In genomic region chr11:6900327-6900999, GRCh38 we compare ENCODE assay signal across 23 cellular contexts. TPM values are rescaled to one million over a fixed set of nuclear protein-coding genes. Genes with fewer than 3 reads are reported as not detected.
A peak's percentile ranks its signal among the peaks of the same experiment; 100 is the strongest.
DNase-seq lines count a peak whose midpoint lies in the region; ATAC-seq, FAIRE-seq and TF ChIP-seq lines count a peak whose summit lies in the region.
"Had no signal": no experiment of that assay in that cellular context is flagged by ENCODE, and none has a peak within 500 bp of the region (broad histone marks: within the 10 kb centered on the region; RNA-seq: fewer than 3 reads in every experiment).

No MANE protein-coding gene starts in this region.

- no peaks in the 10 kb centered on the region for H3K9me2 ChIP-seq in Loucy (replicated peaks; ENCODE audit: low read depth, low read length)

- DNase-seq in GM12864 (ENCODE audit: low read depth) (no peak), GM12878 (ENCODE audit: low read depth, low spot score) (no peak), neural progenitor cell (ENCODE audit: low spot score) (no peak), COR-L47 (lab: John Stamatoyannopoulos, UW) (no peak), urothelium cell line (ENCODE audit: low spot score) (no peak), thyroid gland (no peak)
- DNase-seq in activated naive CD4-positive, alpha-beta T cell treated with anti-CD3 and anti-CD28 coated beads, Interleukin-2, amount 50 U/mL, for 72 hours (ENCODE audit: low spot score in 2 of 2) = no peak
- DNase-seq: activated CD4-positive, alpha-beta T cell treated with anti-CD3 and anti-CD28 coated beads, Interleukin-2, amount 50 U/mL, for 48 hours; activated naive CD8-positive, alpha-beta T cell treated with anti-CD3 and anti-CD28 coated beads, Interleukin-2, amount 10 ng/mL, durations not matched to agents 7 days and 5 days; activated T-cell treated with anti-CD3 and anti-CD28 coated beads, Interleukin-2, amount 50 U/mL, for 48 hours; effector CD4-positive, alpha-beta T cell; hippocampal formation; NCI-H187; NCI-H510A; nephron progenitor cell; spleen had no signal

- WGBS in GM12878 (ENCODE audit: insufficient coverage, insufficient replicate concordance, low lambda C conversion rate, missing lambda C conversion rate) = 2% methylated on average over 2 of the region's 2 CpGs
- 68 to 73% methylated on average over 2 of the region's 2 CpGs for WGBS in thyroid gland, 2 donors

- TF ChIP-seq EP300 in GM12878 (IDR thresholded peaks at IDR 0.05; ENCODE audit: borderline replicate concordance in 1 of 2, control insufficient read depth in 1 of 2, low read depth in 2 of 2, low read length in 2 of 2) = no peak

- no peak for FAIRE-seq in GM12878 (lab: Jason Lieb, UNC)
- FAIRE-seq in urothelium cell line (lab: Jason Lieb, UNC) = no peak

- H3K9ac ChIP-seq in Loucy (ENCODE audit: low read depth, low read length, poor library complexity, severe bottlenecking) (no peak overlapping the region), GM12878 (ENCODE audit: control insufficient read depth, insufficient read depth, low read length) (no peak overlapping the region), neural progenitor cell (no peak overlapping the region)
- H3K9ac ChIP-seq: BLaER1 had no signal

- CTCF ChIA-PET in GM12878 (lab: Yijun Ruan, JAX) = interaction anchor here (0.9 kb wide), 1 partner anchor 11 kb away, joined by 4 read pairs; no protein-coding TSS in a partner anchor

- H3K4me1 ChIP-seq in Loucy (ENCODE audit: insufficient read depth, low read length, poor library complexity, severe bottlenecking) = no peaks in the 10 kb centered on the region
- no peaks in the 10 kb centered on the region for H3K4me1 ChIP-seq in GM12878 (ENCODE audit: control insufficient read depth, insufficient read depth, low read length)
- no peaks in the 10 kb centered on the region for H3K4me1 ChIP-seq in neural progenitor cell
- H3K4me1 ChIP-seq in thyroid gland = no peaks in the 10 kb centered on the region
- H3K4me1 ChIP-seq: BLaER1, spleen had no signal

- no peak overlapping the region for H3K4me3 ChIP-seq in GM12864 (ENCODE audit: low read depth, low read length)
- H3K4me3 ChIP-seq in Loucy (ENCODE audit: low read length, poor library complexity, severe bottlenecking) = no peak overlapping the region
- H3K4me3 ChIP-seq in GM12878 = no peak overlapping the region
- no peak overlapping the region for H3K4me3 ChIP-seq in neural progenitor cell
- H3K4me3 ChIP-seq in thyroid gland (replicated peaks in 1 of 3) = no peak overlapping the region
- H3K4me3 ChIP-seq: BLaER1, cardiac muscle cell, spleen had no signal

- no peak overlapping the region for H3K4me2 ChIP-seq in Loucy (ENCODE audit: low read depth, low read length, poor library complexity, severe bottlenecking)
- no peak overlapping the region for H3K4me2 ChIP-seq in GM12878 (ENCODE audit: control insufficient read depth, insufficient read depth)
- no peak overlapping the region for H3K4me2 ChIP-seq in neural progenitor cell
- H3K4me2 ChIP-seq: BLaER1 had no signal

- H3F3A ChIP-seq in Loucy (ENCODE audit: low read depth) (no peaks in the 10 kb centered on the region), neural progenitor cell (ENCODE audit: low read depth) (no peaks in the 10 kb centered on the region)

- intact Hi-C loops in GM12878 (cut with micrococcal nuclease; ENCODE audit: unreplicated experiment) (no loop called here), thyroid gland (cut with DNase I) (no loop called here)

- H3K9me3 ChIP-seq in Loucy (ENCODE audit: insufficient read depth, low read depth, low read length) (no peaks in the 10 kb centered on the region; the same call in 1 of the 2 replicates), GM12878 (replicated peaks; ENCODE audit: control insufficient read depth, insufficient read depth, low read length) (no peaks in the 10 kb centered on the region), neural progenitor cell (ENCODE audit: low read depth) (peaks cover 3% of the 10 kb centered on the region), thyroid gland (no peaks in the 10 kb centered on the region)
- H3K9me3 ChIP-seq: spleen had no signal

- TF ChIP-seq CTCF in GM12864 (IDR thresholded peaks at IDR 0.05; ENCODE audit: low read depth, low read length, missing control alignments) = peak; percentile 15
- peak; percentile 48 for TF ChIP-seq CTCF in Loucy (conservative IDR thresholded peaks at IDR 0.05; ENCODE audit: low read length)
- peak in 1 of 3 experiments; percentile 17; a peak in 2 of 6 replicates for TF ChIP-seq CTCF in GM12878 (IDR thresholded peaks at IDR 0.05 in 2 of 3, conservative IDR thresholded peaks at IDR 0.05 in 1 of 3; ENCODE audit: control insufficient read depth in 2 of 3, extremely low read depth in 1 of 3, insufficient read depth in 1 of 3, low read depth in 3 of 3, low read length in 3 of 3)
- peak; percentile 34 for TF ChIP-seq CTCF in neural progenitor cell (IDR thresholded peaks at IDR 0.05)
- no peak for TF ChIP-seq CTCF in thyroid gland (IDR thresholded peaks at IDR 0.05)

- in situ Hi-C loops in GM12878 (cut with MboI) = no loop called here

- H2AFZ ChIP-seq in Loucy (ENCODE audit: low read length) = no peak overlapping the region
- H2AFZ ChIP-seq in GM12878 (ENCODE audit: control insufficient read depth, low read depth, low read length) = no peak overlapping the region
- H2AFZ ChIP-seq in neural progenitor cell (replicated peaks) = no peak overlapping the region

- H4K20me1 ChIP-seq in Loucy (ENCODE audit: insufficient read depth, low read length, poor library complexity, severe bottlenecking) = no peaks in the 10 kb centered on the region
- no peaks in the 10 kb centered on the region for H4K20me1 ChIP-seq in GM12878 (ENCODE audit: control insufficient read depth, insufficient read depth)
- H4K20me1 ChIP-seq in neural progenitor cell (ENCODE audit: low read depth) = no peaks in the 10 kb centered on the region
- H4K20me1 ChIP-seq: BLaER1 had no signal

- no peak for TF ChIP-seq RAD21 in GM12878 (IDR thresholded peaks at IDR 0.05; ENCODE audit: insufficient read depth, low read depth, low read length)

- no peaks in the 10 kb centered on the region for H3K27me3 Mint-ChIP-seq in neural progenitor cell (ENCODE audit: insufficient read depth, low read depth)

- RAD21 ChIA-PET in GM12878 (lab: Charles Lee; ENCODE audit: unreplicated experiment) = no interaction called here

- H3K9me3 Mint-ChIP-seq in neural progenitor cell = peaks cover 2% of the 10 kb centered on the region
- H3K9me3 Mint-ChIP-seq in activated naive CD4-positive, alpha-beta T cell treated with anti-CD3 and anti-CD28 coated beads, Interleukin-2, amount 50 U/mL, for 72 hours = no peaks in the 10 kb centered on the region
- H3K9me3 Mint-ChIP-seq: activated naive CD8-positive, alpha-beta T cell treated with anti-CD3 and anti-CD28 coated beads, Interleukin-2, amount 10 ng/mL, durations not matched to agents 7 days and 5 days had no signal

- no peaks in the 10 kb centered on the region for H3K4me1 Mint-ChIP-seq in neural progenitor cell
- H3K4me1 Mint-ChIP-seq: activated naive CD8-positive, alpha-beta T cell treated with anti-CD3 and anti-CD28 coated beads, Interleukin-2, amount 10 ng/mL, durations not matched to agents 7 days and 5 days; nephron progenitor cell had no signal

- ATAC-seq in GM12878 = peak; percentile 42; the same call in 2 of the 3 replicates
- no peak for ATAC-seq in activated naive CD4-positive, alpha-beta T cell treated with anti-CD3 and anti-CD28 coated beads, Interleukin-2, amount 50 U/mL, for 72 hours

- no peak overlapping the region for H3K4me3 Mint-ChIP-seq in neural progenitor cell
- H3K4me3 Mint-ChIP-seq: activated naive CD8-positive, alpha-beta T cell treated with anti-CD3 and anti-CD28 coated beads, Interleukin-2, amount 10 ng/mL, durations not matched to agents 7 days and 5 days; nephron progenitor cell had no signal

- H3K27ac ChIP-seq in GM12878 (ENCODE audit: control insufficient read depth, insufficient read depth) (no peak overlapping the region), neural progenitor cell (no peak overlapping the region), thyroid gland (no peak overlapping the region)
- H3K27ac ChIP-seq: BLaER1, cardiac muscle cell, spleen had no signal

- H3K36me3 Mint-ChIP-seq in neural progenitor cell = no peaks in the 10 kb centered on the region
- no peaks in the 10 kb centered on the region for H3K36me3 Mint-ChIP-seq in activated naive CD4-positive, alpha-beta T cell treated with anti-CD3 and anti-CD28 coated beads, Interleukin-2, amount 50 U/mL, for 72 hours
- H3K36me3 Mint-ChIP-seq: activated naive CD8-positive, alpha-beta T cell treated with anti-CD3 and anti-CD28 coated beads, Interleukin-2, amount 10 ng/mL, durations not matched to agents 7 days and 5 days had no signal

- BruUV-seq in GM12878 (replicated peaks; lab: Mats Ljungman, UMichigan) = no TSS peak

- SMC1A ChIA-PET in GM12878 (lab: Charles Lee; ENCODE audit: uncharacterized antibody, unreplicated experiment) = interaction anchor here (1.2 kb wide), 1 partner anchor 23 kb away, joined by 3 read pairs; no protein-coding TSS in a partner anchor

- no peaks in the 10 kb centered on the region for H3K36me3 ChIP-seq in Loucy (ENCODE audit: insufficient read depth, low read length)
- no peaks in the 10 kb centered on the region for H3K36me3 ChIP-seq in GM12878 (ENCODE audit: control insufficient read depth in 2 of 2, insufficient read depth in 2 of 2, low read length in 1 of 2)
- H3K36me3 ChIP-seq in neural progenitor cell = no peaks in the 10 kb centered on the region
- no peaks in the 10 kb centered on the region for H3K36me3 ChIP-seq in thyroid gland
- H3K36me3 ChIP-seq: BLaER1, cardiac muscle cell, spleen had no signal

- TF ChIP-seq POLR2A in GM12878 (IDR thresholded peaks at IDR 0.05; ENCODE audit: low read depth, low read length) (no peak), thyroid gland (IDR thresholded peaks at IDR 0.05) (no peak)

- H3K79me2 ChIP-seq in Loucy (ENCODE audit: insufficient read depth, low read length) (no peaks in the 10 kb centered on the region), GM12878 (ENCODE audit: control insufficient read depth, insufficient read depth, low read length) (no peaks in the 10 kb centered on the region), neural progenitor cell (ENCODE audit: low read depth) (no peaks in the 10 kb centered on the region)

- POLR2A ChIA-PET in GM12878 (lab: Charles Lee) = no interaction called here

- H3K27ac Mint-ChIP-seq in neural progenitor cell = no peak overlapping the region
- H3K27ac Mint-ChIP-seq in activated naive CD4-positive, alpha-beta T cell treated with anti-CD3 and anti-CD28 coated beads, Interleukin-2, amount 50 U/mL, for 72 hours = no peak overlapping the region
- H3K27ac Mint-ChIP-seq: activated naive CD8-positive, alpha-beta T cell treated with anti-CD3 and anti-CD28 coated beads, Interleukin-2, amount 10 ng/mL, durations not matched to agents 7 days and 5 days; nephron progenitor cell had no signal

- H3K27me3 ChIP-seq in Loucy (ENCODE audit: insufficient read depth, low read length, poor library complexity, severe bottlenecking) (no peaks in the 10 kb centered on the region), GM12878 (replicated peaks in 1 of 2; ENCODE audit: control insufficient read depth in 2 of 2, insufficient read depth in 2 of 2, low read length in 1 of 2) (no peaks in the 10 kb centered on the region; a peak in 1 of 4 replicates), neural progenitor cell (no peaks in the 10 kb centered on the region), thyroid gland (no peaks in the 10 kb centered on the region)
- H3K27me3 ChIP-seq: BLaER1, spleen had no signal

RNA-seq across cellular contexts. Expression of gene OR2D2, which starts 8.2 kb away (rescaled TPM):
- 8.0 and 9.1 TPM in 2 replicates for total RNA-seq in GM12878 (2013; cell fraction: nucleolus; rRNA removed)
- 0.11 TPM in 1 of 2 replicates, not detected in the other for total RNA-seq in GM12878 (2014; rRNA removed)
- 0.23 TPM in 1 of 2 replicates, not detected in the other for total RNA-seq in GM12878 (2014; rRNA removed; fragmentation: Illumina TruSeq; extraction: Trizol)
- not detected in 2 replicates for total RNA-seq in GM12878 (2021)
- polyA plus RNA-seq in GM12878 (2011; ENCODE audit: low read depth) = not detected
- polyA plus RNA-seq in GM12878 (2011; rRNA removed) = not detected in 2 replicates
- not detected in 2 replicates for polyA plus RNA-seq in GM12878 (2011; cell fraction: cytosol; rRNA removed)
- 0.30 and 0.32 TPM in 2 replicates for polyA plus RNA-seq in GM12878 (2011; cell fraction: nucleus; rRNA removed)
- not detected in 2 replicates for polyA plus RNA-seq in GM12878 (2012)
- polyA plus RNA-seq in GM12878 (2014; fragmentation: Illumina TruSeq; extraction: Trizol) = not detected in 2 replicates
- polyA plus RNA-seq in GM12878 (2014; fragmentation: Nextera tagmentation; extraction: Ambion mirVana) = not detected
- polyA plus RNA-seq in GM12878 (2014; rRNA removed) = not detected in 2 replicates
- polyA plus RNA-seq in GM12878 (2016; fragmentation: Nextera tagmentation; extraction: Ambion mirVana) = not detected
- polyA minus RNA-seq in GM12878 (2011; rRNA and poly(A)+ RNA removed) = 2.6 and 3.1 TPM in 2 replicates
- polyA minus RNA-seq in GM12878 (2011; cell fraction: cytosol; rRNA and poly(A)+ RNA removed) = not detected in 2 replicates
- 1.9 and 6.4 TPM in 2 replicates for polyA minus RNA-seq in GM12878 (2011; cell fraction: nucleus; rRNA and poly(A)+ RNA removed)
- 0.56 TPM in 1 of 2 replicates, not detected in the other for total RNA-seq in neural progenitor cell (ENCODE audit: low replicate concordance)
- under 1 TPM in 1 of 2 donors, not detected in 1; 0.37 TPM for total RNA-seq in activated naive CD4-positive, alpha-beta T cell treated with anti-CD3 and anti-CD28 coated beads, Interleukin-2, amount 50 U/mL, for 72 hours
- 1 to 10 TPM in 1 of 4 donors, under 1 TPM in 1, not detected in 2; 0.54 to 1.2 TPM for total RNA-seq in thyroid gland
- total RNA-seq: activated naive CD8-positive, alpha-beta T cell treated with anti-CD3 and anti-CD28 coated beads, Interleukin-2, amount 10 ng/mL, durations not matched to agents 7 days and 5 days; cardiac muscle cell; mesenteric fat pad had no signal
- polyA plus RNA-seq: cardiac muscle cell, spleen, thymus had no signal

RNA-seq across cellular contexts. Expression of gene OR2D3, which starts 20.3 kb away (rescaled TPM):
- not detected in 2 replicates for total RNA-seq in GM12878 (2013; cell fraction: nucleolus; rRNA removed)
- total RNA-seq in GM12878 (2014; rRNA removed) (not detected in 2 replicates), GM12878 (2014; rRNA removed; fragmentation: Illumina TruSeq; extraction: Trizol) (not detected in 2 replicates), GM12878 (2021) (not detected in 2 replicates), neural progenitor cell (ENCODE audit: low replicate concordance) (not detected in 2 replicates), thyroid gland (not detected)
- not detected for polyA plus RNA-seq in GM12878 (2011; ENCODE audit: low read depth)
- polyA plus RNA-seq in GM12878 (2011; rRNA removed) (not detected in 2 replicates), GM12878 (2014; fragmentation: Illumina TruSeq; extraction: Trizol) (not detected in 2 replicates), GM12878 (2014; fragmentation: Nextera tagmentation; extraction: Ambion mirVana) (not detected), GM12878 (2014; rRNA removed) (not detected in 2 replicates), GM12878 (2016; fragmentation: Nextera tagmentation; extraction: Ambion mirVana) (under 1 TPM in 1 of 2 experiments, not detected in 1; 0.20 TPM)
- polyA plus RNA-seq in GM12878 (2011; cell fraction: cytosol; rRNA removed) = not detected in 2 replicates
- polyA plus RNA-seq in GM12878 (2011; cell fraction: nucleus; rRNA removed) = not detected in 2 replicates
- polyA plus RNA-seq in GM12878 (2012) = not detected in 2 replicates
- not detected in 2 replicates for polyA minus RNA-seq in GM12878 (2011; rRNA and poly(A)+ RNA removed)
- polyA minus RNA-seq in GM12878 (2011; cell fraction: cytosol; rRNA and poly(A)+ RNA removed) = not detected in 2 replicates
- not detected in 2 replicates for polyA minus RNA-seq in GM12878 (2011; cell fraction: nucleus; rRNA and poly(A)+ RNA removed)
- not detected for total RNA-seq in activated naive CD4-positive, alpha-beta T cell treated with anti-CD3 and anti-CD28 coated beads, Interleukin-2, amount 50 U/mL, for 72 hours
- total RNA-seq: activated naive CD8-positive, alpha-beta T cell treated with anti-CD3 and anti-CD28 coated beads, Interleukin-2, amount 10 ng/mL, durations not matched to agents 7 days and 5 days; cardiac muscle cell; kidney epithelial cell; mesenteric fat pad; pulmonary artery endothelial cell; spleen had no signal
- polyA plus RNA-seq: spleen, thymus had no signal

RNA-seq across cellular contexts. Expression of gene OR10A4, which starts 24.0 kb away (rescaled TPM):
- total RNA-seq in GM12878 (2013; cell fraction: nucleolus; rRNA removed) = not detected in 2 replicates
- total RNA-seq in GM12878 (2014; rRNA removed) (not detected in 2 replicates), GM12878 (2014; rRNA removed; fragmentation: Illumina TruSeq; extraction: Trizol) (not detected in 2 replicates), GM12878 (2021) (not detected in 2 replicates), neural progenitor cell (ENCODE audit: low replicate concordance) (not detected in 2 replicates), thyroid gland (not detected)
- polyA plus RNA-seq in GM12878 (2011; ENCODE audit: low read depth) = not detected
- polyA plus RNA-seq in GM12878 (2011; rRNA removed) (not detected in 2 replicates), GM12878 (2014; fragmentation: Illumina TruSeq; extraction: Trizol) (not detected in 2 replicates), GM12878 (2014; fragmentation: Nextera tagmentation; extraction: Ambion mirVana) (not detected), GM12878 (2014; rRNA removed) (not detected in 2 replicates), GM12878 (2016; fragmentation: Nextera tagmentation; extraction: Ambion mirVana) (not detected)
- not detected in 2 replicates for polyA plus RNA-seq in GM12878 (2011; cell fraction: cytosol; rRNA removed)
- polyA plus RNA-seq in GM12878 (2011; cell fraction: nucleus; rRNA removed) = not detected in 2 replicates
- not detected in 2 replicates for polyA plus RNA-seq in GM12878 (2012)
- not detected in 2 replicates for polyA minus RNA-seq in GM12878 (2011; rRNA and poly(A)+ RNA removed)
- polyA minus RNA-seq in GM12878 (2011; cell fraction: cytosol; rRNA and poly(A)+ RNA removed) = not detected in 2 replicates
- polyA minus RNA-seq in GM12878 (2011; cell fraction: nucleus; rRNA and poly(A)+ RNA removed) = not detected in 2 replicates
- total RNA-seq in activated naive CD4-positive, alpha-beta T cell treated with anti-CD3 and anti-CD28 coated beads, Interleukin-2, amount 50 U/mL, for 72 hours = not detected
- total RNA-seq: activated naive CD8-positive, alpha-beta T cell treated with anti-CD3 and anti-CD28 coated beads, Interleukin-2, amount 10 ng/mL, durations not matched to agents 7 days and 5 days; cardiac muscle cell; kidney epithelial cell; mesenteric fat pad; pulmonary artery endothelial cell; spleen had no signal
- polyA plus RNA-seq: cardiac muscle cell, spleen, thymus had no signal

RNA-seq across cellular contexts. Expression of gene ZNF215, which starts 25.8 kb away (rescaled TPM):
- total RNA-seq in GM12878 (2013; cell fraction: nucleolus; rRNA removed) = 18.7 TPM in 2 replicates
- total RNA-seq in GM12878 (2014; rRNA removed) (2.5 and 2.6 TPM in 2 replicates), GM12878 (2014; rRNA removed; fragmentation: Illumina TruSeq; extraction: Trizol) (2.4 and 3.1 TPM in 2 replicates), GM12878 (2021) (1.9 and 2.4 TPM in 2 replicates), neural progenitor cell (ENCODE audit: low replicate concordance) (14.8 and 20.1 TPM in 2 replicates), thyroid gland (1 to 10 TPM; 1.7 to 3.5 (median 2.1) TPM)
- 1.4 TPM for polyA plus RNA-seq in GM12878 (2011; ENCODE audit: low read depth)
- polyA plus RNA-seq in GM12878 (2011; rRNA removed) (3.7 and 4.7 TPM in 2 replicates), GM12878 (2014; fragmentation: Illumina TruSeq; extraction: Trizol) (1.4 and 2.7 TPM in 2 replicates), GM12878 (2014; fragmentation: Nextera tagmentation; extraction: Ambion mirVana) (1 to 10 TPM; 1.5 to 3.2 TPM), GM12878 (2014; rRNA removed) (1.7 and 2.2 TPM in 2 replicates), GM12878 (2016; fragmentation: Nextera tagmentation; extraction: Ambion mirVana) (1 to 10 TPM; 1.6 to 2.0 TPM)
- polyA plus RNA-seq in GM12878 (2011; cell fraction: cytosol; rRNA removed) = 1.3 and 1.4 TPM in 2 replicates
- polyA plus RNA-seq in GM12878 (2011; cell fraction: nucleus; rRNA removed) = 4.3 and 4.7 TPM in 2 replicates
- 2.1 and 2.2 TPM in 2 replicates for polyA plus RNA-seq in GM12878 (2012)
- 4.6 and 5.9 TPM in 2 replicates for polyA minus RNA-seq in GM12878 (2011; rRNA and poly(A)+ RNA removed)
- polyA minus RNA-seq in GM12878 (2011; cell fraction: cytosol; rRNA and poly(A)+ RNA removed) = 1.3 and 3.0 TPM in 2 replicates
- 6.4 and 9.2 TPM in 2 replicates for polyA minus RNA-seq in GM12878 (2011; cell fraction: nucleus; rRNA and poly(A)+ RNA removed)
- total RNA-seq in activated naive CD4-positive, alpha-beta T cell treated with anti-CD3 and anti-CD28 coated beads, Interleukin-2, amount 50 U/mL, for 72 hours = 1 to 10 TPM; 1.5 to 1.8 TPM

RNA-seq across cellular contexts. Expression of gene OR10A2, which starts 37.6 kb away (rescaled TPM):
- total RNA-seq in GM12878 (2013; cell fraction: nucleolus; rRNA removed) = not detected in 2 replicates
- not detected in 2 replicates for total RNA-seq in GM12878 (2014; rRNA removed)
- total RNA-seq in GM12878 (2014; rRNA removed; fragmentation: Illumina TruSeq; extraction: Trizol) = not detected in 2 replicates
- total RNA-seq in GM12878 (2021) = not detected in 2 replicates
- polyA plus RNA-seq in GM12878 (2011; ENCODE audit: low read depth) = not detected
- polyA plus RNA-seq in GM12878 (2011; rRNA removed) = not detected in 2 replicates
- polyA plus RNA-seq in GM12878 (2011; cell fraction: cytosol; rRNA removed) = not detected in 2 replicates
- not detected in 2 replicates for polyA plus RNA-seq in GM12878 (2011; cell fraction: nucleus; rRNA removed)
- polyA plus RNA-seq in GM12878 (2012) = 0.01 TPM in 1 of 2 replicates, not detected in the other
- not detected in 2 replicates for polyA plus RNA-seq in GM12878 (2014; fragmentation: Illumina TruSeq; extraction: Trizol)
- polyA plus RNA-seq in GM12878 (2014; fragmentation: Nextera tagmentation; extraction: Ambion mirVana) = not detected
- not detected in 2 replicates for polyA plus RNA-seq in GM12878 (2014; rRNA removed)
- under 1 TPM; 0.04 to 0.06 TPM for polyA plus RNA-seq in GM12878 (2016; fragmentation: Nextera tagmentation; extraction: Ambion mirVana)
- not detected in 2 replicates for polyA minus RNA-seq in GM12878 (2011; rRNA and poly(A)+ RNA removed)
- not detected in 2 replicates for polyA minus RNA-seq in GM12878 (2011; cell fraction: cytosol; rRNA and poly(A)+ RNA removed)
- not detected in 2 replicates for polyA minus RNA-seq in GM12878 (2011; cell fraction: nucleus; rRNA and poly(A)+ RNA removed)
- not detected in 2 replicates for total RNA-seq in neural progenitor cell (ENCODE audit: low replicate concordance)
- under 1 TPM in 1 of 2 donors, not detected in 1; 0.10 TPM for total RNA-seq in activated naive CD4-positive, alpha-beta T cell treated with anti-CD3 and anti-CD28 coated beads, Interleukin-2, amount 50 U/mL, for 72 hours
- not detected for total RNA-seq in thyroid gland
- total RNA-seq: activated naive CD8-positive, alpha-beta T cell treated with anti-CD3 and anti-CD28 coated beads, Interleukin-2, amount 10 ng/mL, durations not matched to agents 7 days and 5 days; cardiac muscle cell; kidney epithelial cell; mesenteric fat pad; pulmonary artery endothelial cell; spleen had no signal
- polyA plus RNA-seq: spleen, thymus had no signal

Comparison
In these comparisons a context has a peak if more than half of its experiments do, and no peak if none do; other contexts are left out.
1. CTCF ChIP-seq: peak in GM12864 (single experiment), Loucy (single experiment) and neural progenitor cell (single experiment); none in thyroid gland (0 of 6).